In the genomic region with DNA sequence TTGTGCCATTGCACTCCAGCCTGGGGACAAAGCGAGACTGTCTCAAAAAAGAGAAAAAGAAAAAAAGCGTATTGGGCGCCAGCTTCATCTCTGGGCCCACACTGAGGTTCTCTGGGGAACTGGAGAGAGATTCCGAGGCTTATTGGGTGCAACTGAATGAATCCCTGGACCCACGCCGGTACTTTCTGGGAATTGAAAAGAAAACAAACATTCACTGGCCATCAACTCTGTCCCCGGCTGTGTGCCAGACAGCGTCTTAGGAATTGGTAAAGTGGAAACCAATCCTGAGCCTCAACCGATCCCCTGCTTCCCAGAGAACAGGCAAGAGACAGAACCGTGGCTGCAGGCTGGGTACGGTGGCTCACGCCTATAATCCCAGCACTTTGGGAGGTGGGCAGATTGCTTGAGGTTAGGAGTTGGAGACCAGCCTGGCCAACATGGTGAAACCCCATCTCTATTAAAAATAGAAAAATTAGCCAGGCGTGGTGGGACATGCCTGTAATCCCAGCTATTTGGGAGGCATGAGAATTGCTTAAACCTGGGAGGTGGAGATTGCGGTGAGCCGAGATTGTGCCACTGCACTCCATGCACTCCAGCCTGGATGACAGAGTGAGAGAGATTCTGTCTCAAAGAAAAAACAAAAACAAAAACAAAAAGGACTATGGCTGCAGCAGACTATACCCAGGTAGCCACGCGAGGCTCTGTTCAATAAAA, we compare ENCODE assay signal across 15 cellular contexts. TPM values are rescaled to one million over a fixed set of nuclear protein-coding genes. Genes with fewer than 3 reads are reported as not detected.
DNase-seq lines count a peak whose midpoint lies in the region; ATAC-seq and TF ChIP-seq lines count a peak whose summit lies in the region.
"Had no signal": no experiment of that assay in that cellular context is flagged by ENCODE, and none has a peak within 500 bp of the region (broad histone marks: within the 10 kb centered on the region; RNA-seq: fewer than 3 reads in every experiment).

No MANE protein-coding gene starts in this region.

- BruUV-seq in HCT116 (replicated peaks; lab: Mats Ljungman, UMichigan), result no TSS peak

- H3K79me2 ChIP-seq in HCT116 (ENCODE audit: insufficient read depth, low read length), result no peaks in the 10 kb centered on the region

- H3K27me3 ChIP-seq in HCT116 (ENCODE audit: insufficient read depth, low read length), result no peaks in the 10 kb centered on the region
- H3K27me3 ChIP-seq in subcutaneous abdominal adipose tissue (ENCODE audit: control insufficient read depth in 5 of 5, insufficient read depth in 4 of 5, low read length in 5 of 5), result no peaks in the 10 kb centered on the region
- peaks cover 0 to 30% (median 21%) of the 10 kb centered on the region in 7 donors for H3K27me3 ChIP-seq in spleen (replicated peaks in 1 of 7)
- H3K27me3 ChIP-seq: SJCRH30 had no signal

- no peak overlapping the region for H2AFZ ChIP-seq in HCT116 (ENCODE audit: low read depth, low read length, poor library complexity, severe bottlenecking)

- no peak overlapping the region for H3K4me3 Mint-ChIP-seq in stimulated activated memory B cell treated with anti-CD40 and anti-IgM and Interleukin-4, amounts not matched to agents 10 μg/mL and 1 μg/mL and 100 μg/mL, for 72 hours
- H3K4me3 Mint-ChIP-seq in activated naive CD4-positive, alpha-beta T cell treated with anti-CD3 and anti-CD28 coated beads for 36 hours, result no peak overlapping the region

- no peaks in the 10 kb centered on the region for H3K9me3 ChIP-seq in HCT116 (ENCODE audit: control insufficient read depth in 1 of 2, insufficient read depth in 1 of 2, low read depth in 1 of 2, low read length in 2 of 2)
- H3K9me3 ChIP-seq in subcutaneous abdominal adipose tissue (ENCODE audit: control insufficient read depth in 5 of 5, low read length in 5 of 5), result no peaks in the 10 kb centered on the region
- no peaks in the 10 kb centered on the region for H3K9me3 ChIP-seq in spleen
- H3K9me3 ChIP-seq: SJCRH30 had no signal

- no peak for TF ChIP-seq RAD21 in HCT116 (IDR thresholded peaks at IDR 0.05; ENCODE audit: low read depth)

- WGBS in spleen, 5 donors, result 86 to 97% (median 91%) methylated on average over 17 of the region's 17 CpGs

- H3K4me1 ChIP-seq in HCT116 (ENCODE audit: control insufficient read depth in 1 of 2, insufficient read depth in 2 of 2, low read length in 2 of 2), result peaks cover 5 to 18% of the 10 kb centered on the region in 2 experiments
- peaks cover 0 to 46% (median 34%) of the 10 kb centered on the region in 5 donors for H3K4me1 ChIP-seq in subcutaneous abdominal adipose tissue (ENCODE audit: control insufficient read depth in 5 of 5, insufficient read depth in 5 of 5, low read length in 5 of 5)
- H3K4me1 ChIP-seq in spleen, result peaks cover 8 to 49% (median 29%) of the 10 kb centered on the region in 6 donors

- H4K20me1 ChIP-seq in HCT116 (ENCODE audit: insufficient read depth), result no peaks in the 10 kb centered on the region

- TF ChIP-seq CTCF in HCT116 (IDR thresholded peaks at IDR 0.05 in 2 of 3, conservative IDR thresholded peaks at IDR 0.05 in 1 of 3; ENCODE audit: borderline replicate concordance in 1 of 3, insufficient read depth in 1 of 3, low read depth in 2 of 3, low read length in 2 of 3) (no peak), coronary artery (IDR thresholded peaks at IDR 0.05) (no peak), spleen (IDR thresholded peaks at IDR 0.05 in 8 of 11, conservative IDR thresholded peaks at IDR 0.05 in 3 of 11) (no peak)

- H3K4me2 ChIP-seq in HCT116 (ENCODE audit: low read length), result no peak overlapping the region

- peaks cover 0 to 6% of the 10 kb centered on the region in 2 experiments; a peak in 1 of 4 replicates for H3K36me3 ChIP-seq in HCT116 (ENCODE audit: control insufficient read depth in 1 of 2, insufficient read depth in 2 of 2, low read length in 2 of 2)
- peaks cover 0 to 48% (median 21%) of the 10 kb centered on the region in 5 donors for H3K36me3 ChIP-seq in subcutaneous abdominal adipose tissue (ENCODE audit: control insufficient read depth in 5 of 5, insufficient read depth in 5 of 5, low read length in 5 of 5)
- H3K36me3 ChIP-seq in spleen, result peaks cover 0 to 33% (median 12%) of the 10 kb centered on the region in 6 donors

- peaks cover 23% of the 10 kb centered on the region for H3K27me3 Mint-ChIP-seq in stimulated activated memory B cell treated with anti-CD40 and anti-IgM and Interleukin-4, amounts not matched to agents 10 μg/mL and 1 μg/mL and 100 μg/mL, for 72 hours
- no peaks in the 10 kb centered on the region for H3K27me3 Mint-ChIP-seq in activated naive CD4-positive, alpha-beta T cell treated with anti-CD3 and anti-CD28 coated beads for 36 hours (ENCODE audit: low read depth)

- H3K9me3 Mint-ChIP-seq in stimulated activated memory B cell treated with anti-CD40 and anti-IgM and Interleukin-4, amounts not matched to agents 10 μg/mL and 1 μg/mL and 100 μg/mL, for 72 hours, result no peaks in the 10 kb centered on the region
- H3K9me3 Mint-ChIP-seq in activated naive CD4-positive, alpha-beta T cell treated with anti-CD3 and anti-CD28 coated beads for 36 hours, result no peaks in the 10 kb centered on the region
- H3K9me3 Mint-ChIP-seq: activated naive CD4-positive, alpha-beta T cell treated with anti-CD3 and anti-CD28 coated beads, Interleukin-2, amount 10 ng/mL, durations not matched to agents 7 days and 5 days; IgD-negative memory B cell had no signal

- H3K36me3 Mint-ChIP-seq in stimulated activated memory B cell treated with anti-CD40 and anti-IgM and Interleukin-4, amounts not matched to agents 10 μg/mL and 1 μg/mL and 100 μg/mL, for 72 hours, result peaks cover 13% of the 10 kb centered on the region
- H3K36me3 Mint-ChIP-seq in activated naive CD4-positive, alpha-beta T cell treated with anti-CD3 and anti-CD28 coated beads for 36 hours (ENCODE audit: low read depth), result peaks cover 5% of the 10 kb centered on the region

- H3K9me2 ChIP-seq in HCT116 (ENCODE audit: insufficient read depth), result no peaks in the 10 kb centered on the region

- no peak for ATAC-seq in HCT116
- ATAC-seq in stimulated activated memory B cell treated with anti-CD40 and anti-IgM and Interleukin-4, amounts not matched to agents 10 μg/mL and 1 μg/mL and 100 μg/mL, for 72 hours, result no peak
- ATAC-seq in GM18873 (IDR thresholded peaks at IDR 0.05; ENCODE audit: low FRiP score, unreplicated experiment), result no peak

- H3K27ac ChIP-seq in HCT116 (ENCODE audit: low read depth, low read length) (0 out of 2 replicates have a peak overlapping the region, but pooled peaks have one; percentile 90), coronary artery (peak overlapping the region; percentile 39 to 54), subcutaneous abdominal adipose tissue (ENCODE audit: low read depth, low read length) (peak overlapping the region; percentile 37), spleen (no peak overlapping the region)
- H3K27ac ChIP-seq: SJCRH30 had no signal

- no peak overlapping the region for H3K9ac ChIP-seq in HCT116 (ENCODE audit: low read length)
- no peak overlapping the region for H3K9ac ChIP-seq in subcutaneous abdominal adipose tissue (ENCODE audit: low read length in 5 of 5)

- TF ChIP-seq POLR2A in HCT116 (IDR thresholded peaks at IDR 0.05; ENCODE audit: borderline replicate concordance, extremely low read depth, insufficient read depth, insufficient read length) (no peak), spleen (IDR thresholded peaks at IDR 0.05) (no peak)

- no peak overlapping the region for H3K27ac Mint-ChIP-seq in stimulated activated memory B cell treated with anti-CD40 and anti-IgM and Interleukin-4, amounts not matched to agents 10 μg/mL and 1 μg/mL and 100 μg/mL, for 72 hours
- H3K27ac Mint-ChIP-seq in activated naive CD4-positive, alpha-beta T cell treated with anti-CD3 and anti-CD28 coated beads for 36 hours, result no peak overlapping the region
- H3K27ac Mint-ChIP-seq: activated naive CD4-positive, alpha-beta T cell treated with anti-CD3 and anti-CD28 coated beads, Interleukin-2, amount 10 ng/mL, durations not matched to agents 7 days and 5 days; B cell had no signal

- DNase-seq in HCT116 (ENCODE audit: low read depth, low spot score) (no peak), coronary artery (ENCODE audit: low spot score) (no peak), iris pigment epithelial cell (ENCODE audit: low read depth) (peak; percentile 44), spleen (no peak)
- DNase-seq in activated naive CD4-positive, alpha-beta T cell treated with anti-CD3 and anti-CD28 coated beads for 36 hours, result no peak
- DNase-seq: activated naive CD4-positive, alpha-beta T cell treated with anti-CD3 and anti-CD28 coated beads, Interleukin-2, amount 10 ng/mL, durations not matched to agents 7 days and 5 days; EL; NCI-H1417 treated with DMSO at 0.1 percent for 48 hours; NCI-H524; SJCRH30 had no signal

- CTCF ChIA-PET in HCT116 (lab: Charles Lee), result interaction anchor here (1.8 to 3.0 kb wide), 2 partner anchors 9 to 17 kb away, joined by 5 to 12 read pairs; a partner anchor contains a TSS
- CTCF ChIA-PET in activated naive CD4-positive, alpha-beta T cell treated with anti-CD3 and anti-CD28 coated beads for 36 hours (lab: Charles Lee), result no interaction called here

- H3K4me1 Mint-ChIP-seq in stimulated activated memory B cell treated with anti-CD40 and anti-IgM and Interleukin-4, amounts not matched to agents 10 μg/mL and 1 μg/mL and 100 μg/mL, for 72 hours, result peaks cover 11% of the 10 kb centered on the region
- H3K4me1 Mint-ChIP-seq in activated naive CD4-positive, alpha-beta T cell treated with anti-CD3 and anti-CD28 coated beads for 36 hours (ENCODE audit: low read depth), result peaks cover 13% of the 10 kb centered on the region

- intact Hi-C loops in HCT116 (cut with micrococcal nuclease) (no loop called here), spleen (cut with DNase I; ENCODE audit: low total_unique reads) (no loop called here)
- intact Hi-C loops in activated naive CD4-positive, alpha-beta T cell treated with anti-CD3 and anti-CD28 coated beads for 36 hours (cut with micrococcal nuclease), result no loop called here

- POLR2A ChIA-PET in HCT116 (lab: Charles Lee), result interaction anchor here (2.8 kb wide), 1 partner anchor 17 kb away, joined by 9 read pairs; a partner anchor contains a TSS

- H3K4me3 ChIP-seq in HCT116 (replicated peaks in 1 of 2; ENCODE audit: low read depth in 1 of 2, low read length in 2 of 2) (no peak overlapping the region), coronary artery (no peak overlapping the region), subcutaneous abdominal adipose tissue (ENCODE audit: low read depth in 1 of 5, low read length in 5 of 5) (no peak overlapping the region), spleen (no peak overlapping the region)
- H3K4me3 ChIP-seq: SJCRH30 had no signal

- RAD21 ChIA-PET in HCT116 (lab: Charles Lee; ENCODE audit: low non-redundant PET in 1 of 2, low total read pairs in 2 of 2, uncharacterized antibody in 2 of 2, unreplicated experiment in 2 of 2), result no interaction called here

RNA-seq across cellular contexts. Expression of a gene that starts 8.6 kb away (rescaled TPM):
- total RNA-seq in HCT116 (2021; ENCODE audit: unreplicated experiment), result 22.9 TPM
- polyA plus RNA-seq in HCT116 (2012), result 14.9 and 16.5 TPM in 2 replicates
- 10 to 100 TPM in 2 of 7 donors, 1 to 10 TPM in 5; 6.5 to 12.0 (median 9.4) TPM for total RNA-seq in spleen
- polyA plus RNA-seq in spleen, result 1 to 10 TPM; 1.1 to 4.4 (median 1.5) TPM
- 1 to 10 TPM; 3.4 to 3.8 TPM for total RNA-seq in activated naive CD4-positive, alpha-beta T cell treated with anti-CD3 and anti-CD28 coated beads for 36 hours
- polyA plus RNA-seq: IgD-negative memory B cell had no signal

RNA-seq across cellular contexts. Expression of a gene that starts 11.3 kb away (rescaled TPM):
- total RNA-seq in HCT116 (2021; ENCODE audit: unreplicated experiment), result 73.0 TPM
- 36.5 and 41.5 TPM in 2 replicates for polyA plus RNA-seq in HCT116 (2012)
- 10 to 100 TPM; 19.4 to 44.1 (median 28.2) TPM for total RNA-seq in spleen
- polyA plus RNA-seq in spleen, result 10 to 100 TPM; 13.0 to 24.5 (median 17.5) TPM
- 10 to 100 TPM; 36.8 to 45.7 TPM for total RNA-seq in activated naive CD4-positive, alpha-beta T cell treated with anti-CD3 and anti-CD28 coated beads for 36 hours

RNA-seq across cellular contexts. Expression of a gene that starts 16.7 kb away (rescaled TPM):
- total RNA-seq in HCT116 (2021; ENCODE audit: unreplicated experiment) (68.6 TPM), spleen (10 to 100 TPM; 10.5 to 25.6 (median 22.4) TPM)
- polyA plus RNA-seq in HCT116 (2012), result 65.0 and 72.6 TPM in 2 replicates
- polyA plus RNA-seq in spleen, result 10 to 100 TPM; 28.7 to 42.2 (median 37.7) TPM
- 10 to 100 TPM; 26.2 to 28.6 TPM for total RNA-seq in activated naive CD4-positive, alpha-beta T cell treated with anti-CD3 and anti-CD28 coated beads for 36 hours

RNA-seq across cellular contexts. Expression of a gene that starts 20.4 kb away (rescaled TPM):
- total RNA-seq in HCT116 (2021; ENCODE audit: unreplicated experiment) (114 TPM), spleen (10 to 100 TPM; 37.5 to 93.2 (median 57.8) TPM)
- 53.8 and 68.6 TPM in 2 replicates for polyA plus RNA-seq in HCT116 (2012)
- 100 to 1,000 TPM in 2 of 3 donors, 10 to 100 TPM in 1; 95.4 to 153 (median 152) TPM for polyA plus RNA-seq in spleen
- total RNA-seq in activated naive CD4-positive, alpha-beta T cell treated with anti-CD3 and anti-CD28 coated beads for 36 hours, result 10 to 100 TPM; 84.2 to 92.2 TPM

RNA-seq across cellular contexts. Expression of a gene that starts 22.8 kb away (rescaled TPM):
- total RNA-seq in HCT116 (2021; ENCODE audit: unreplicated experiment) (5.2 TPM), spleen (10 to 100 TPM in 5 of 7 donors, 1 to 10 TPM in 2; 7.7 to 18.7 (median 13.2) TPM)
- polyA plus RNA-seq in HCT116 (2012), result 4.5 and 6.2 TPM in 2 replicates
- polyA plus RNA-seq in spleen, result 10 to 100 TPM in 1 of 3 donors, 1 to 10 TPM in 2; 6.5 to 12.6 (median 7.9) TPM
- total RNA-seq in activated naive CD4-positive, alpha-beta T cell treated with anti-CD3 and anti-CD28 coated beads for 36 hours, result 1 to 10 TPM; 4.1 to 4.4 TPM

Comparison
In these comparisons a context has a peak if more than half of its experiments do, and no peak if none do; other contexts are left out.
1. H3K27ac ChIP-seq: peak in HCT116 (single experiment), coronary artery (2 of 2) and subcutaneous abdominal adipose tissue (single experiment); none in spleen (0 of 8).